In genomic region chr9:134484479-134484878, GRCh38 we compare ENCODE assay signal across 23 cellular contexts.
DNase-seq lines count a peak whose midpoint lies in the region; TF ChIP-seq lines count a peak whose summit lies in the region.
"Had no signal": no experiment of that assay in that cellular context is flagged by ENCODE, and none has a peak within 500 bp of the region (broad histone marks: within the 10 kb centered on the region; RNA-seq: fewer than 3 reads in every experiment).

No MANE protein-coding gene starts in this region.

- intact Hi-C loops in posterior vena cava (cut with DNase I): no loop called here

- peak overlapping the region; percentile 94 for H3K4me2 ChIP-seq in BLaER1
- H3K4me2 ChIP-seq: PC-9 had no signal

- H3K4me3 ChIP-seq in BLaER1: no peak overlapping the region
- H3K4me3 ChIP-seq: GM12878, K562, PC-9, SJCRH30 had no signal

- TF ChIP-seq CTCF in chondrocyte (IDR thresholded peaks at IDR 0.05) (no peak), HFFc6 (IDR thresholded peaks at IDR 0.05) (no peak)

- no peaks in the 10 kb centered on the region for H3K36me3 ChIP-seq in BLaER1
- H3K36me3 ChIP-seq: BE2C, SJCRH30 had no signal

- peak; percentile 0 for DNase-seq in SKM-1 treated with dmso at 0.1 percent for 144 hours (lab: John Stamatoyannopoulos, UW; ENCODE audit: unreplicated experiment)
- DNase-seq in SKM-1 (lab: John Stamatoyannopoulos, UW; ENCODE audit: unreplicated experiment): no peak
- DNase-seq in chondrocyte (ENCODE audit: low spot score): no peak
- DNase-seq in posterior vena cava (ENCODE audit: low spot score): peak; percentile 37
- DNase-seq in HFFc6: no peak
- DNase-seq in NCI-H524 (lab: John Stamatoyannopoulos, UW): no peak
- DNase-seq in occipital lobe (lab: John Stamatoyannopoulos, UW): no peak
- DNase-seq: activated CD4-positive, alpha-beta T cell treated with anti-CD3 and anti-CD28 coated beads, Interleukin-2, amount 50 U/mL, for 1 hour; COR-L47; effector CD8-positive, alpha-beta T cell; H7; NCI-H510A treated with DMSO at 0.1 percent for 48 hours; PC-9; SJCRH30; T-helper 17 cell had no signal

- H3K9me3 ChIP-seq in BLaER1: 0 out of 2 replicates have a peak, but pooled peaks cover 1% of the 10 kb centered on the region
- H3K9me3 ChIP-seq: BE2C, SJCRH30 had no signal

- H3K27me3 ChIP-seq in BLaER1: no peaks in the 10 kb centered on the region
- H3K27me3 ChIP-seq: BE2C had no signal

- H3K4me1 ChIP-seq in BLaER1: peaks cover 99% of the 10 kb centered on the region
- H3K4me1 ChIP-seq: BE2C, parathyroid adenoma, SJCRH30 had no signal

- H3K36me3 Mint-ChIP-seq in chondrocyte (ENCODE audit: low read depth) (no peaks in the 10 kb centered on the region), HFFc6 (ENCODE audit: low read depth) (no peaks in the 10 kb centered on the region)
- H3K36me3 Mint-ChIP-seq: activated naive CD8-positive, alpha-beta T cell; natural killer cell treated with Interleukin-12 subunit alpha and Interleukin-12 subunit beta and Interleukin-15 and Interleukin-18, amount 100 ng/mL, for 72 hours had no signal

- peak overlapping the region; percentile 81 for H3K9ac ChIP-seq in BLaER1
- H3K9ac ChIP-seq: parathyroid adenoma had no signal

- H3K4me3 Mint-ChIP-seq in chondrocyte (ENCODE audit: unreplicated experiment): no peak overlapping the region
- no peak overlapping the region for H3K4me3 Mint-ChIP-seq in HFFc6
- H3K4me3 Mint-ChIP-seq: activated naive CD8-positive, alpha-beta T cell; activated T-helper 1 cell treated with anti-CD3 and anti-CD28 coated beads, Interleukin-12 subunit alpha, Interleukin-12 subunit beta, Interleukin-2, Interleukin-4 antibody, amounts not matched to agents 30 ng/mL and 10 ng/mL and 1 ng/mL, durations not matched to agents 14 hours and 24 hours and 36 hours; natural killer cell treated with Interleukin-12 subunit alpha and Interleukin-12 subunit beta and Interleukin-15 and Interleukin-18, amount 100 ng/mL, for 72 hours; T-helper 17 cell had no signal

- H3K27me3 Mint-ChIP-seq in chondrocyte (ENCODE audit: low read depth): no peaks in the 10 kb centered on the region
- no peaks in the 10 kb centered on the region; the same call in 1 of the 2 replicates for H3K27me3 Mint-ChIP-seq in HFFc6 (ENCODE audit: insufficient read depth)
- H3K27me3 Mint-ChIP-seq: activated naive CD8-positive, alpha-beta T cell; natural killer cell treated with Interleukin-12 subunit alpha and Interleukin-12 subunit beta and Interleukin-15 and Interleukin-18, amount 100 ng/mL, for 72 hours had no signal

- H3K4me1 Mint-ChIP-seq in chondrocyte (ENCODE audit: low read depth) (peaks cover 6% of the 10 kb centered on the region), HFFc6 (ENCODE audit: low read depth) (peaks cover 12% of the 10 kb centered on the region)
- H3K4me1 Mint-ChIP-seq: T-helper 17 cell had no signal

- H4K20me1 ChIP-seq in BLaER1: no peaks in the 10 kb centered on the region

- no peaks in the 10 kb centered on the region for H3K9me3 Mint-ChIP-seq in chondrocyte (ENCODE audit: low read depth)
- no peaks in the 10 kb centered on the region for H3K9me3 Mint-ChIP-seq in HFFc6
- H3K9me3 Mint-ChIP-seq: activated T-helper 1 cell treated with anti-CD3 and anti-CD28 coated beads, Interleukin-12 subunit alpha, Interleukin-12 subunit beta, Interleukin-2, Interleukin-4 antibody, amounts not matched to agents 30 ng/mL and 10 ng/mL and 1 ng/mL, durations not matched to agents 14 hours and 24 hours and 36 hours; natural killer cell treated with Interleukin-12 subunit alpha and Interleukin-12 subunit beta and Interleukin-15 and Interleukin-18, amount 100 ng/mL, for 72 hours had no signal

- H3K27ac ChIP-seq in BLaER1: peak overlapping the region; percentile 97
- H3K27ac ChIP-seq: parathyroid adenoma, PC-9, SJCRH30 had no signal

- peak overlapping the region; percentile 20 for H3K27ac Mint-ChIP-seq in chondrocyte (ENCODE audit: unreplicated experiment)
- no peak overlapping the region for H3K27ac Mint-ChIP-seq in HFFc6
- H3K27ac Mint-ChIP-seq: activated naive CD8-positive, alpha-beta T cell; activated T-helper 1 cell treated with anti-CD3 and anti-CD28 coated beads, Interleukin-12 subunit alpha, Interleukin-12 subunit beta, Interleukin-2, Interleukin-4 antibody, amounts not matched to agents 30 ng/mL and 10 ng/mL and 1 ng/mL, durations not matched to agents 14 hours and 24 hours and 36 hours; natural killer cell treated with Interleukin-12 subunit alpha and Interleukin-12 subunit beta and Interleukin-15 and Interleukin-18, amount 100 ng/mL, for 72 hours; T-helper 17 cell had no signal

Comparison
In these comparisons a context has a peak if more than half of its experiments do, and no peak if none do; other contexts are left out.
1. DNase-seq: peak in SKM-1 treated with dmso at 0.1 percent for 144 hours (single experiment) and posterior vena cava (single experiment); none in SKM-1 (single experiment), chondrocyte (single experiment), HFFc6 (single experiment), NCI-H524 (0 of 2) and occipital lobe (single experiment).